In genomic region chrX:117610049-117610448, GRCh38 we compare ENCODE assay signal across 33 cellular contexts.
"Had no signal": no experiment of that assay in that cellular context is flagged by ENCODE, and none has a peak within 500 bp of the region (broad histone marks: within the 10 kb centered on the region; RNA-seq: fewer than 3 reads in every experiment).

No MANE protein-coding gene starts in this region.

- FAIRE-seq: TTC549 had no signal

- H3K4me1 ChIP-seq: adrenal gland, body of pancreas, breast epithelium had no signal

- H3K27me3 ChIP-seq: adrenal gland, body of pancreas, brain microvascular endothelial cell, breast epithelium, cardiac muscle cell had no signal

- H3K36me3 ChIP-seq: adrenal gland, brain microvascular endothelial cell, breast epithelium, cardiac muscle cell had no signal

- H3K4me3 ChIP-seq: adrenal gland, body of pancreas, breast epithelium, cardiac muscle cell had no signal

- ATAC-seq: activated CD8-positive, alpha-beta T cell treated with anti-CD3 and anti-CD28 coated beads for 36 hours; activated naive CD4-positive, alpha-beta T cell treated with anti-CD3 and anti-CD28 coated beads, Interleukin-2, amount 50 U/mL, for 72 hours; activated T-cell treated with anti-CD3 and anti-CD28 coated beads, Interleukin-2, amount 50 U/mL, for 4 hours; activated T-cell treated with anti-CD3 and anti-CD28 coated beads, Interleukin-2, amount 50 U/mL, for 72 hours; activated T-helper 17 cell treated with anti-CD3 and anti-CD28 coated beads, Interleukin-2, amount 50 U/mL, for 72 hours; body of pancreas had no signal

- H3K27ac ChIP-seq: adrenal gland, brain microvascular endothelial cell, breast epithelium, cardiac muscle cell, VCaP had no signal

- H3K9me3 ChIP-seq: adrenal gland, body of pancreas had no signal

- DNase-seq: activated B cell treated with CpG ODN at 0.5 μM for 24 hours; activated CD4-positive, alpha-beta memory T cell treated with anti-CD3 and anti-CD28 coated beads for 36 hours; activated CD4-positive, alpha-beta T cell treated with anti-CD3 and anti-CD28 coated beads for 4 hours; activated CD4-positive, alpha-beta T cell treated with anti-CD3 and anti-CD28 coated beads, Interleukin-2, amount 10 ng/mL, durations not matched to agents 24 days and 14 days; activated CD4-positive, alpha-beta T cell treated with anti-CD3 and anti-CD28 coated beads, Interleukin-2, amount 50 U/mL, for 1 hour; activated CD4-positive, alpha-beta T cell treated with anti-CD3 and anti-CD28 coated beads, Interleukin-2, amount 50 U/mL, for 4 hours; activated CD4-positive, CD25-positive, alpha-beta regulatory T cell treated with anti-CD3 and anti-CD28 coated beads, Interleukin-2, amount 50 U/mL, for 72 hours; activated CD8-positive, alpha-beta memory T cell treated with anti-CD3 and anti-CD28 coated beads, Interleukin-2, amount 50 U/mL, for 4 hours; activated CD8-positive, alpha-beta T cell treated with anti-CD3 and anti-CD28 coated beads for 36 hours; activated effector memory CD4-positive, alpha-beta T cell treated with anti-CD3 and anti-CD28 coated beads, Interleukin-2, amount 50 U/mL, for 16 hours; activated gamma-delta T cell treated with Interleukin-2 at 50 U/mL for 16 hours; activated naive CD4-positive, alpha-beta T cell; activated naive CD4-positive, alpha-beta T cell treated with anti-CD3 and anti-CD28 coated beads for 36 hours; activated naive CD4-positive, alpha-beta T cell treated with anti-CD3 and anti-CD28 coated beads, Interleukin-2, amount 50 U/mL, for 16 hours; activated naive CD8-positive, alpha-beta T cell treated with anti-CD3 and anti-CD28 coated beads for 36 hours; activated T-cell treated with anti-CD3 and anti-CD28 coated beads for 4 hours; activated T-cell treated with anti-CD3 and anti-CD28 coated beads, Interleukin-2, amount 50 U/mL, for 1 hour; activated T-cell treated with anti-CD3 and anti-CD28 coated beads, Interleukin-2, amount 50 U/mL, for 4 hours; activated T-cell treated with anti-CD3 and anti-CD28 coated beads, Interleukin-2, amount 50 U/mL, for 72 hours; adrenal gland; amniotic stem cell; aorta; brain microvascular endothelial cell; cerebellar nuclear complex; T-helper 2 cell; T-helper 9 cell had no signal
